10 cellular contexts compared by ENCODE assay signal in genomic region chr6:157912326-157912725, GRCh38.
DNase-seq lines count a peak whose midpoint lies in the region; ATAC-seq and TF ChIP-seq lines count a peak whose summit lies in the region.
"Had no signal": no experiment of that assay in that cellular context is flagged by ENCODE, and none has a peak within 500 bp of the region (broad histone marks: within the 10 kb centered on the region; RNA-seq: fewer than 3 reads in every experiment).

No MANE protein-coding gene starts in this region.

- ATAC-seq in activated T-cell treated with anti-CD3 and anti-CD28 coated beads, Interleukin-2, amount 50 U/mL, for 72 hours (replicated peaks in 1 of 2) = no peak
- ATAC-seq in GM18520 (IDR thresholded peaks at IDR 0.05; ENCODE audit: unreplicated experiment) (no peak), HG03457 (IDR thresholded peaks at IDR 0.05; ENCODE audit: unreplicated experiment) (no peak)

- no peak overlapping the region for H3K4me3 ChIP-seq in uterus

- H3K27ac Mint-ChIP-seq in activated T-cell treated with anti-CD3 and anti-CD28 coated beads, Interleukin-2, amount 50 U/mL, for 72 hours = peak overlapping the region; percentile 10
- H3K27ac Mint-ChIP-seq in activated T-cell treated with anti-CD3 and anti-CD28 coated beads, Interleukin-2, amount 50 U/mL, for 24 hours = no peak overlapping the region
- H3K27ac Mint-ChIP-seq: activated naive CD8-positive, alpha-beta T cell treated with anti-CD3 and anti-CD28 coated beads for 36 hours had no signal

- H3K27me3 Mint-ChIP-seq in activated T-cell treated with anti-CD3 and anti-CD28 coated beads, Interleukin-2, amount 50 U/mL, for 72 hours (ENCODE audit: low read depth) = no peaks in the 10 kb centered on the region
- H3K27me3 Mint-ChIP-seq in activated T-cell treated with anti-CD3 and anti-CD28 coated beads, Interleukin-2, amount 50 U/mL, for 24 hours = no peaks in the 10 kb centered on the region
- H3K27me3 Mint-ChIP-seq: activated naive CD8-positive, alpha-beta T cell treated with anti-CD3 and anti-CD28 coated beads for 36 hours had no signal

- no peak for DNase-seq in activated T-cell treated with anti-CD3 and anti-CD28 coated beads, Interleukin-2, amount 50 U/mL, for 72 hours
- DNase-seq in activated T-cell treated with anti-CD3 and anti-CD28 coated beads, Interleukin-2, amount 50 U/mL, for 24 hours = no peak
- DNase-seq in brain pericyte (ENCODE audit: low read depth, low spot score) (peak; percentile 78), inferior parietal cortex (ENCODE audit: extremely low spot score) (peak; percentile 77), uterus (peak in 1 of 2 donors; percentile 29)
- no peak for DNase-seq in activated CD4-positive, CD25-positive, alpha-beta regulatory T cell treated with anti-CD3 and anti-CD28 coated beads, Interleukin-2, amount 50 U/mL, for 72 hours
- DNase-seq: activated naive CD8-positive, alpha-beta T cell treated with anti-CD3 and anti-CD28 coated beads for 36 hours had no signal

- no peaks in the 10 kb centered on the region for H3K27me3 ChIP-seq in uterus

- intact Hi-C loops in uterus (cut with DNase I; ENCODE audit: low total_unique reads) = no loop called here

- no peak overlapping the region for H3K4me3 Mint-ChIP-seq in activated T-cell treated with anti-CD3 and anti-CD28 coated beads, Interleukin-2, amount 50 U/mL, for 72 hours
- no peak overlapping the region for H3K4me3 Mint-ChIP-seq in activated T-cell treated with anti-CD3 and anti-CD28 coated beads, Interleukin-2, amount 50 U/mL, for 24 hours
- H3K4me3 Mint-ChIP-seq: activated naive CD8-positive, alpha-beta T cell treated with anti-CD3 and anti-CD28 coated beads for 36 hours had no signal

- no peaks in the 10 kb centered on the region for H3K9me3 ChIP-seq in uterus

- TF ChIP-seq CTCF in uterus (IDR thresholded peaks at IDR 0.05) = no peak

- H3K4me1 ChIP-seq in uterus = peaks cover 0 to 4% of the 10 kb centered on the region in 2 donors

- H3K36me3 ChIP-seq in uterus = no peaks in the 10 kb centered on the region

- no peaks in the 10 kb centered on the region for H3K9me3 Mint-ChIP-seq in activated T-cell treated with anti-CD3 and anti-CD28 coated beads, Interleukin-2, amount 50 U/mL, for 72 hours
- H3K9me3 Mint-ChIP-seq in activated T-cell treated with anti-CD3 and anti-CD28 coated beads, Interleukin-2, amount 50 U/mL, for 24 hours = no peaks in the 10 kb centered on the region
- H3K9me3 Mint-ChIP-seq: activated naive CD8-positive, alpha-beta T cell treated with anti-CD3 and anti-CD28 coated beads for 36 hours had no signal

- H3K4me1 Mint-ChIP-seq in activated T-cell treated with anti-CD3 and anti-CD28 coated beads, Interleukin-2, amount 50 U/mL, for 72 hours (ENCODE audit: low read depth) = peaks cover 25% of the 10 kb centered on the region
- H3K4me1 Mint-ChIP-seq in activated T-cell treated with anti-CD3 and anti-CD28 coated beads, Interleukin-2, amount 50 U/mL, for 24 hours (ENCODE audit: low read depth) = peaks cover 25% of the 10 kb centered on the region

- peaks cover 18 to 55% of the 10 kb centered on the region in 2 donors for H3K36me3 Mint-ChIP-seq in activated T-cell treated with anti-CD3 and anti-CD28 coated beads, Interleukin-2, amount 50 U/mL, for 72 hours (ENCODE audit: insufficient read depth in 2 of 2)
- H3K36me3 Mint-ChIP-seq in activated T-cell treated with anti-CD3 and anti-CD28 coated beads, Interleukin-2, amount 50 U/mL, for 24 hours (ENCODE audit: low read depth) = peaks cover 81% of the 10 kb centered on the region

- no peak for TF ChIP-seq POLR2A in uterus (IDR thresholded peaks at IDR 0.05)

- peak overlapping the region; percentile 42 to 46 for H3K27ac ChIP-seq in uterus
- H3K27ac ChIP-seq: 22Rv1 had no signal

Comparison
In these comparisons a context has a peak if more than half of its experiments do, and no peak if none do; other contexts are left out.
1. DNase-seq: peak in brain pericyte (single experiment) and inferior parietal cortex (single experiment); none in activated T-cell treated with anti-CD3 and anti-CD28 coated beads, Interleukin-2, amount 50 U/mL, for 72 hours (0 of 2), activated T-cell treated with anti-CD3 and anti-CD28 coated beads, Interleukin-2, amount 50 U/mL, for 24 hours (single experiment) and activated CD4-positive, CD25-positive, alpha-beta regulatory T cell treated with anti-CD3 and anti-CD28 coated beads, Interleukin-2, amount 50 U/mL, for 72 hours (single experiment).